1 cellular context compared by ENCODE assay signal in the genomic region with DNA sequence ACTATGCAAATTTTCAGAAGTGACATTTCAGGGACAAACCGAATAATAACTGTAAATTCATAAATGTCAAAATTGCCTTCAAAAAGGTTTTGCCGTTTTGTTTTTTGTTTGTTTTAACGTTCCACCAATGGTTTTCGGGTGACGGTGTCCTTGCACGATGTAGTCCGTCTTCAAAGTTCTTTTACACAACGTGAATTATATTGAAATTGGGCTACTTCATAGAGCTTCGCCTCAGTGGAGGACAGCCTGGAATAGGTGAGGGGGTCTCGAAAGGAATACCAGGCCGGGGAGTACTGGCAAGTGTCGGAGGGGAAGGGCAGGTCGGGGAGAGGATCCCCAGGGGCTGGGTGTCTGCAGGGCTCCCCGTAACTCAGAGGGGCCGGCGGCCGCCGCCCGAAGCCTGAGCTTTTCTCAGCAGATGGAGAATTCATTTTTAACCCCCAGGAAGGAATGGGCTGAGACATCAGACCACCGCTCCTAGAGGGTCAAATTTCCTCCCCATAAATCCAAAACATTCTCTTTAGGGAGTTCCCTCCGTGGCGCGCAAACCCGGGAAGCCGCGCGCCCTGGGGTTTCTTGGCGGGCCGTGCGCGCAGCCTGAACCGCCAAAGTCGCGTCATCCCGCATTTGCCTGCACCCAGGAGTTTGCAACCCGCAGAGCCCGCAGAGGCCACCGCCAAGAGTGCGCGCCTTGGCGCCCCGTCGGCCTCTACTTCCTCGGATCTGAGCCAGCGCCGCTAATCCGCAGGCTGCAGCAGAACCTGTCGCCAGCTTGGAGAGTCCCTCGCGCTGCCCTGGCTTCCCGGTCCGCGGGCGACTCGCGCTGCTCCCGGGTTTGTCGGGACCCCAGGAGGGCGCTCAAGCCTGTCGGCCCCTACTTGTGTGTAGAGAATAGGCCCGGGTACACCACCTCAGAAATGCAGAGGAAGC.
TF ChIP-seq lines count a peak whose summit lies in the region.

No MANE protein-coding gene starts in this region.

TF ChIP-seq in SK-N-SH, 30 proteins besides CTCF, POLR2A, EP300 and RAD21:
- TF ChIP-seq YY1 (IDR thresholded peaks at IDR 0.05; ENCODE audit: low read depth), result no peak
- no peak for TF ChIP-seq FOSL2 (IDR thresholded peaks at IDR 0.05; ENCODE audit: borderline replicate concordance, low read depth)
- no peak for TF ChIP-seq RCOR1 (IDR thresholded peaks at IDR 0.05; ENCODE audit: low read length)
- no peak for TF ChIP-seq JUND (IDR thresholded peaks at IDR 0.05)
- TF ChIP-seq NRF1 (IDR thresholded peaks at IDR 0.05; ENCODE audit: low read depth, low read length), result no peak
- no peak for TF ChIP-seq TAF1 (IDR thresholded peaks at IDR 0.05; ENCODE audit: borderline replicate concordance, low read depth, low read length)
- TF ChIP-seq FOXM1 (IDR thresholded peaks at IDR 0.05; ENCODE audit: low read depth), result no peak
- TF ChIP-seq RFX5 (IDR thresholded peaks at IDR 0.05; ENCODE audit: low read length), result no peak
- no peak for TF ChIP-seq PBX3 (IDR thresholded peaks at IDR 0.05)
- TF ChIP-seq TEAD4 (IDR thresholded peaks at IDR 0.05; ENCODE audit: borderline replicate concordance, insufficient read depth), result no peak
- no peak for TF ChIP-seq SIN3A (IDR thresholded peaks at IDR 0.05; ENCODE audit: borderline replicate concordance, low read depth, low read length)
- TF ChIP-seq MEF2A (IDR thresholded peaks at IDR 0.05; ENCODE audit: borderline replicate concordance, low read depth), result no peak
- TF ChIP-seq MXI1 (IDR thresholded peaks at IDR 0.05; ENCODE audit: low read depth, low read length), result no peak
TF ChIP-seq in SK-N-SH: peak in this region for 0.
